20 cellular contexts compared by ENCODE assay signal in the genomic region with DNA sequence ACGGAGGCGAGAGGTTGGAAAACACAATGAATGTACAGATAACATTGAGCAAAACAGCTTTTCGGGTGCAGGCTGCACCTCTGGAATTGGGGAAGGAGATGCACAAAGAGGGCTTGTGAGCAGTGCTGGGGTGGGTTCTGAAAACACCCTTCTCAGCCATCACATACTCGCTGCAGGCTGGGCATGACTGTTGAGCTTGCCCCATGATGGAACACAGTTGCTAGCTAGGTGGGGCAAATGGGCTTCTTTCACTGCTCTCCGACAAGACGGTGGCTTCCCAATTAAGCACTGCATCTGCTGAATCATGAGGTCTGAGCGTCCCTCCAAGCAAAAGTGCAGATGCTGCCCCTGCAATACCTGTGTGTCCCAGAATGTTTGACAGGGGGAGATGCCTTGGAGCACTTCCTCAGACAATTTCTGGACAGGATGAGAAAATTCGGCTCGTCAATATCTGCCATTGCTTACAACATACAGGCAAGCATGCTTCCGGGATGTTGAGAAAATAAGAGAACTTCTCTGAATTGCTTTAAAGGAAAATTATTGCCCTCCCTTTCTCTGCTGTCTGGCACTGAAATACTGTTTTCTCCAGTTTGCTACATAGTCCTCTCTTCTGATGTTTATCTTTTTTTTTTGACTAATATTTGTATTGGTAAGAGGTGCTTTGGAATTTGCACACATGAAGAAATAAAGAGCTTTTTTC.
"Had no signal": no experiment of that assay in that cellular context is flagged by ENCODE, and none has a peak within 500 bp of the region (broad histone marks: within the 10 kb centered on the region; RNA-seq: fewer than 3 reads in every experiment).

No MANE protein-coding gene starts in this region.

- H2AFZ ChIP-seq: neural progenitor cell, parathyroid adenoma had no signal

- H3K27me3 ChIP-seq: neural progenitor cell, testis had no signal

- DNase-seq: activated CD4-positive, alpha-beta memory T cell treated with anti-CD3 and anti-CD28 coated beads, Interleukin-2, amount 10 ng/mL, durations not matched to agents 7 days and 5 days; activated CD4-positive, alpha-beta T cell treated with anti-CD3 and anti-CD28 coated beads, Interleukin-2, amount 10 ng/mL, durations not matched to agents 24 days and 14 days; activated gamma-delta T cell; central memory CD4-positive, alpha-beta T cell; dermis blood vessel endothelial cell; effector memory CD4-positive, alpha-beta T cell; naive thymus-derived CD4-positive, alpha-beta T cell; small intestine; stimulated activated CD4-positive, alpha-beta T cell treated with anti-CD3 and anti-CD28 coated beads, Interleukin-4, amount 100 ng/mL, for 1 hour; stimulated activated naive CD4-positive, alpha-beta T cell; T-helper 2 cell; testis had no signal

- H3K4me3 ChIP-seq: lung, neural progenitor cell, testis had no signal

- H3K9ac ChIP-seq: neural progenitor cell, parathyroid adenoma had no signal

- ATAC-seq: activated CD4-positive, CD25-positive, alpha-beta regulatory T cell treated with anti-CD3 and anti-CD28 coated beads, Interleukin-2, amount 50 U/mL, for 24 hours; activated naive CD4-positive, alpha-beta T cell treated with anti-CD3 and anti-CD28 coated beads, Interleukin-2, amount 50 U/mL, for 72 hours; naive thymus-derived CD4-positive, alpha-beta T cell; sciatic nerve had no signal

- H3K27ac ChIP-seq: foreskin keratinocyte, neural progenitor cell, parathyroid adenoma, testis, VCaP had no signal

- H3K79me2 ChIP-seq: parathyroid adenoma had no signal

- H3K4me1 ChIP-seq: foreskin keratinocyte, neural progenitor cell, parathyroid adenoma, testis had no signal

- H3K36me3 ChIP-seq: neural progenitor cell had no signal

- H3K4me2 ChIP-seq: neural progenitor cell had no signal

- H3K9me3 ChIP-seq: testis had no signal
